11 cellular contexts compared by ENCODE assay signal in the genomic region with DNA sequence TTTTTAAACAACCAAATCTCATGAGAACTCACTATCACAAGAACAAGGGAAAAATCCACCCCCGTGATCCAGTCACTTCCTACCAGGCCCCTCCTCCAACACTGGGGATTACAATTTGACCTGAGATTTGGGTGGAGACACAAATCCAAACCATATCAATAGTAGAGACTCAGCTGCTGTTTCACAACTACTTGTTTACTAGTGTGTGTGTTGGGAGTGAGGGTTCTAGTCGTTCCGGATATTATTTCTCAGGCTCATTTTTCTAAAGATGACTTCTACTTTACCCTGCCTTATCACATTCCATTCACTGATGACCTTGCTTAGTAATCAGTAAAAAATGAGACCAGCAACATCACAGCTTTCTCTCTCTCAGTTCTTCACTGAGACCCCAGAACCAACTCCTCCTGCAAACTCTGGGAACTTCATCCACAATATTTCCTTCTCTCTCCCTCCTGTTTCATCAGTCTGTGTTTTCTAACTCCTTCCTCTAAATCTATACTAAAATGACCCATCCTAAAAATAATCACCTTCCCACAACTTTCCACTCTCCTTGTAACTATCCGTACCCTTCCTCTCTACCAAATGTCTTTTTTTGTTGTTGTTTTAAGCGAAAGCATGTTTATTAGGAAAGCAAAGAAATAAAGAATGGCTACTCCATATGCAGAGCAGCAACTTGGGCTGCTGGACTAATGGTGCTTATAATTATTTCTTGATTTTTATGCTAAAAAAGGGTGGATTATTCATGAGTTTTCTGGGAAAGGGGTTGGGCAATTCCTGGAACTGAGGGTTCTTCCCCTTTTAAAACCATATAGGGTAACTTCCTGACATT.
DNase-seq lines count a peak whose midpoint lies in the region; ATAC-seq and TF ChIP-seq lines count a peak whose summit lies in the region.
"Had no signal": no experiment of that assay in that cellular context is flagged by ENCODE, and none has a peak within 500 bp of the region (broad histone marks: within the 10 kb centered on the region; RNA-seq: fewer than 3 reads in every experiment).

No MANE protein-coding gene starts in this region.

- H3K27me3 ChIP-seq in H9 (ENCODE audit: insufficient read depth, low read length): no peaks in the 10 kb centered on the region
- H3K27me3 ChIP-seq in heart left ventricle: no peaks in the 10 kb centered on the region

- POLR2A ChIA-PET in WTC11 (lab: Charles Lee): no interaction called here

- H3K4me1 ChIP-seq in H9 (ENCODE audit: insufficient read depth, low read length): no peaks in the 10 kb centered on the region; the same call in 1 of the 2 replicates
- H3K4me1 ChIP-seq in heart left ventricle: peaks cover 0 to 28% (median 12%) of the 10 kb centered on the region in 12 donors

- H3K4ac ChIP-seq in H9 (ENCODE audit: low read depth, low read length): no peak overlapping the region

- H3K4me3 ChIP-seq in heart left ventricle: no peak overlapping the region

- no peak overlapping the region for H2AFZ ChIP-seq in H9 (ENCODE audit: low read length)

- H3K27ac ChIP-seq in H9 (ENCODE audit: insufficient read length, low read depth, low read length) (no peak overlapping the region), heart left ventricle (peak overlapping the region in 10 of 12 donors; percentile 0 to 73 (median 55))

- ATAC-seq in WTC11 (no peak), heart left ventricle (peak; percentile 22 to 62 (median 46)), left colon (no peak)
- ATAC-seq: activated CD8-positive, alpha-beta T cell treated with anti-CD3 and anti-CD28 coated beads for 36 hours; Panc1 had no signal

- H3K23me2 ChIP-seq in H9 (ENCODE audit: insufficient read length, low read depth, low read length, poor library complexity, severe bottlenecking): no peaks in the 10 kb centered on the region

- TF ChIP-seq CTCF in H9 (conservative IDR thresholded peaks at IDR 0.05) (no peak), WTC11 (IDR thresholded peaks at IDR 0.05) (no peak), heart left ventricle (IDR thresholded peaks at IDR 0.05) (no peak)

- H2BK20ac ChIP-seq in H9 (ENCODE audit: low read depth, low read length, poor library complexity, severe bottlenecking): peak overlapping the region; percentile 78

- peaks cover 14 to 17% of the 10 kb centered on the region in 2 experiments for H3K4me1 Mint-ChIP-seq in H9
- H3K4me1 Mint-ChIP-seq in WTC11: peaks cover 14% of the 10 kb centered on the region
- H3K4me1 Mint-ChIP-seq in activated naive CD4-positive, alpha-beta T cell treated with anti-CD3 and anti-CD28 coated beads for 36 hours (ENCODE audit: low read depth): peaks cover 13% of the 10 kb centered on the region

- no peaks in the 10 kb centered on the region for H3K79me2 ChIP-seq in H9 (ENCODE audit: insufficient read depth, low read length)

- no peaks in the 10 kb centered on the region for H3K79me1 ChIP-seq in H9 (ENCODE audit: insufficient read depth, low read depth, low read length, poor library complexity, severe bottlenecking)

- H3K36me3 ChIP-seq in heart left ventricle: no peaks in the 10 kb centered on the region

- H3K4me3 Mint-ChIP-seq in H9: no peak overlapping the region
- no peak overlapping the region for H3K4me3 Mint-ChIP-seq in WTC11
- no peak overlapping the region for H3K4me3 Mint-ChIP-seq in activated naive CD4-positive, alpha-beta T cell treated with anti-CD3 and anti-CD28 coated beads for 36 hours
- H3K4me3 Mint-ChIP-seq: activated CD8-positive, alpha-beta T cell treated with anti-CD3 and anti-CD28 coated beads for 36 hours had no signal

- no peak overlapping the region for H3T11ph ChIP-seq in H9 (ENCODE audit: low read length)

- H3K27me3 Mint-ChIP-seq in H9 (ENCODE audit: low read depth): no peaks in the 10 kb centered on the region
- H3K27me3 Mint-ChIP-seq in WTC11 (ENCODE audit: low read depth): no peaks in the 10 kb centered on the region
- peaks cover 2% of the 10 kb centered on the region for H3K27me3 Mint-ChIP-seq in activated naive CD4-positive, alpha-beta T cell treated with anti-CD3 and anti-CD28 coated beads for 36 hours (ENCODE audit: low read depth)

- H2BK120ac ChIP-seq in H9 (ENCODE audit: low read depth, low read length, poor library complexity, severe bottlenecking): no peak overlapping the region

- H3K56ac ChIP-seq in H9 (ENCODE audit: insufficient read length, low read depth, low read length): no peak overlapping the region

- CTCF ChIA-PET in WTC11 (lab: Charles Lee): no interaction called here
- CTCF ChIA-PET in activated naive CD4-positive, alpha-beta T cell treated with anti-CD3 and anti-CD28 coated beads for 36 hours (lab: Charles Lee): interaction anchor here (0.5 kb wide), 1 partner anchor 314 kb away, joined by 4 read pairs; no protein-coding TSS in a partner anchor

- no peak overlapping the region for H3K9ac ChIP-seq in H9 (ENCODE audit: extremely low read depth, insufficient read length, low read length)

- H3K23ac ChIP-seq in H9 (ENCODE audit: insufficient read length, low read depth, low read length): no peak overlapping the region

- no peak for TF ChIP-seq POLR2A in heart left ventricle (IDR thresholded peaks at IDR 0.05)

- H3K4me2 ChIP-seq in H9 (ENCODE audit: insufficient read depth, insufficient read length, low read length): no peak overlapping the region

- no peak for DNase-seq in H9
- DNase-seq in WTC11 (ENCODE audit: low spot score): no peak
- no peak for DNase-seq in heart left ventricle
- DNase-seq in renal cortical epithelial cell (ENCODE audit: low read depth): peak; percentile 36
- no peak for DNase-seq in left colon
- DNase-seq in mucosa of gallbladder (ENCODE audit: low spot score): no peak
- DNase-seq in activated naive CD4-positive, alpha-beta T cell treated with anti-CD3 and anti-CD28 coated beads for 36 hours: no peak
- DNase-seq in NCI-H510A (lab: John Stamatoyannopoulos, UW): no peak
- DNase-seq: activated CD8-positive, alpha-beta T cell treated with anti-CD3 and anti-CD28 coated beads for 36 hours; cerebellar nuclear complex had no signal

- no peak overlapping the region for H4K8ac ChIP-seq in H9 (replicated peaks; ENCODE audit: insufficient read length, low read depth, low read length)

- H2BK15ac ChIP-seq in H9 (ENCODE audit: low read depth, low read length): no peak overlapping the region

- no peak overlapping the region for H3K14ac ChIP-seq in H9 (ENCODE audit: insufficient read depth, low read length)

- H3K9me3 ChIP-seq in H9 (ENCODE audit: control insufficient read depth, low read depth, low read length) (no peaks in the 10 kb centered on the region), heart left ventricle (peaks cover 0 to 7% (median 0%) of the 10 kb centered on the region in 12 donors)

- no peak overlapping the region for H2BK5ac ChIP-seq in H9 (ENCODE audit: insufficient read length, low read length)

- H3K18ac ChIP-seq in H9 (ENCODE audit: insufficient read length, low read depth, low read length): no peak overlapping the region

- no peak overlapping the region for H2BK12ac ChIP-seq in H9 (ENCODE audit: insufficient read length, low read depth, low read length)

- no peaks in the 10 kb centered on the region for H4K20me1 ChIP-seq in H9 (ENCODE audit: control insufficient read depth, insufficient read depth, insufficient read length)

- peaks cover 0 to 7% (median 6%) of the 10 kb centered on the region in 3 experiments; a peak in 4 of 7 replicates for H3K36me3 Mint-ChIP-seq in H9 (ENCODE audit: insufficient read depth in 1 of 3, low read depth in 3 of 3)
- peaks cover 17% of the 10 kb centered on the region for H3K36me3 Mint-ChIP-seq in WTC11
- no peaks in the 10 kb centered on the region for H3K36me3 Mint-ChIP-seq in activated naive CD4-positive, alpha-beta T cell treated with anti-CD3 and anti-CD28 coated beads for 36 hours (ENCODE audit: low read depth)

- H4K91ac ChIP-seq in H9 (ENCODE audit: insufficient read length, low read depth, low read length): no peak overlapping the region

- H4K5ac ChIP-seq in H9 (ENCODE audit: insufficient read length, low read depth, low read length): no peak overlapping the region

- peaks cover 0 to 16% of the 10 kb centered on the region in 2 experiments; a peak in 3 of 5 replicates for H3K9me3 Mint-ChIP-seq in H9
- H3K9me3 Mint-ChIP-seq in WTC11: peaks cover 23% of the 10 kb centered on the region
- no peaks in the 10 kb centered on the region for H3K9me3 Mint-ChIP-seq in activated naive CD4-positive, alpha-beta T cell treated with anti-CD3 and anti-CD28 coated beads for 36 hours

- WGBS in H9 (ENCODE audit: extremely low coverage, insufficient read length, low lambda C conversion rate): 100% methylated on average over 1 of the region's 5 CpGs
- 62 to 72% (median 63%) methylated on average over 5 of the region's 5 CpGs for WGBS in heart left ventricle, 4 donors

- H3K27ac Mint-ChIP-seq in H9: peak overlapping the region in 2 of 3 experiments; percentile 14 to 47; a peak in 4 of 7 replicates
- H3K27ac Mint-ChIP-seq in WTC11: peak overlapping the region; percentile 7; the same call in 1 of the 2 replicates
- H3K27ac Mint-ChIP-seq in activated naive CD4-positive, alpha-beta T cell treated with anti-CD3 and anti-CD28 coated beads for 36 hours: no peak overlapping the region
- H3K27ac Mint-ChIP-seq: activated CD8-positive, alpha-beta T cell treated with anti-CD3 and anti-CD28 coated beads for 36 hours had no signal

- no peak overlapping the region for H2AK5ac ChIP-seq in H9 (ENCODE audit: insufficient read length, low read length)

- intact Hi-C loops in heart left ventricle (cut with DNase I): loop anchor here in 2 of 10 donors (10.0 kb wide), 1 partner anchor 292 kb away; no protein-coding TSS in a partner anchor
- intact Hi-C loops in left colon (cut with DNase I, micrococcal nuclease): no loop called here
- intact Hi-C loops in activated naive CD4-positive, alpha-beta T cell treated with anti-CD3 and anti-CD28 coated beads for 36 hours (cut with micrococcal nuclease): no loop called here

Comparison
In these comparisons a context has a peak if more than half of its experiments do, and no peak if none do; other contexts are left out.
1. ATAC-seq: peak in heart left ventricle (4 of 4); none in WTC11 (single experiment) and left colon (single experiment).